Comparison of ENCODE assay signal across 11 cellular contexts in genomic region chr1:183569141-183569540, GRCh38. TPM values are rescaled to one million over a fixed set of nuclear protein-coding genes. Genes with fewer than 3 reads are reported as not detected.
DNase-seq lines count a peak whose midpoint lies in the region; ATAC-seq lines count a peak whose summit lies in the region.
"Had no signal": no experiment of that assay in that cellular context is flagged by ENCODE, and none has a peak within 500 bp of the region (broad histone marks: within the 10 kb centered on the region; RNA-seq: fewer than 3 reads in every experiment).

No MANE protein-coding gene starts in this region.

- H3K27me3 ChIP-seq in mesendoderm (ENCODE audit: insufficient read depth, low read length, poor library complexity): no peaks in the 10 kb centered on the region

- WGBS in mesendoderm (ENCODE audit: extremely low coverage, insufficient coverage, low lambda C conversion rate): no CpG with 5 or more reads among the region's 4 CpGs

- no peak overlapping the region for H2BK5ac ChIP-seq in mesendoderm (ENCODE audit: low read length)

- H4K8ac ChIP-seq in mesendoderm (ENCODE audit: low read depth, low read length): no peak overlapping the region

- H3K4me3 Mint-ChIP-seq in activated T-helper 17 cell treated with anti-CD3 and anti-CD28 coated beads, Interleukin-2, amount 50 U/mL, for 72 hours: peak overlapping the region; percentile 46
- H3K4me3 Mint-ChIP-seq: central memory CD8-positive, alpha-beta T cell had no signal

- no peak overlapping the region for H3K56ac ChIP-seq in mesendoderm (ENCODE audit: low read length)

- no peak overlapping the region for H2BK120ac ChIP-seq in mesendoderm (ENCODE audit: low read depth, low read length)

- H3K9ac ChIP-seq in mesendoderm (ENCODE audit: low read length): no peak overlapping the region

- H3K9me3 Mint-ChIP-seq in activated T-helper 17 cell treated with anti-CD3 and anti-CD28 coated beads, Interleukin-2, amount 50 U/mL, for 72 hours: no peaks in the 10 kb centered on the region
- H3K9me3 Mint-ChIP-seq: central memory CD8-positive, alpha-beta T cell had no signal

- H4K5ac ChIP-seq in mesendoderm (ENCODE audit: low read length): no peak overlapping the region

- peak overlapping the region; percentile 82 for H3K27ac Mint-ChIP-seq in activated T-helper 17 cell treated with anti-CD3 and anti-CD28 coated beads, Interleukin-2, amount 50 U/mL, for 72 hours

- H3K27me3 Mint-ChIP-seq in activated T-helper 17 cell treated with anti-CD3 and anti-CD28 coated beads, Interleukin-2, amount 50 U/mL, for 72 hours: no peaks in the 10 kb centered on the region
- H3K27me3 Mint-ChIP-seq: central memory CD8-positive, alpha-beta T cell had no signal

- DNase-seq in DMS53 (lab: John Stamatoyannopoulos, UW): peak; percentile 29
- no peak for DNase-seq in DMS53 treated with DMSO at 0.1 percent for 48 hours (lab: John Stamatoyannopoulos, UW; ENCODE audit: unreplicated experiment)
- peak; percentile 20 for DNase-seq in H4 (ENCODE audit: low spot score)
- peak; percentile 74 for DNase-seq in mesendoderm
- no peak for DNase-seq in NAMALWA (ENCODE audit: low spot score)
- DNase-seq in putamen (ENCODE audit: low spot score): no peak
- DNase-seq: DMS79 treated with DMSO at 0.1 percent for 48 hours had no signal

- H2AK5ac ChIP-seq in mesendoderm (ENCODE audit: low read length): no peak overlapping the region

- no peaks in the 10 kb centered on the region for H3K79me1 ChIP-seq in mesendoderm (ENCODE audit: low read length)

- H3K4me3 ChIP-seq in mesendoderm (ENCODE audit: low read length): no peak overlapping the region

- H3K36me3 ChIP-seq in mesendoderm (ENCODE audit: control insufficient read depth, insufficient read depth, low read length): no peaks in the 10 kb centered on the region

- H3K4ac ChIP-seq in mesendoderm (ENCODE audit: low read depth, low read length): no peak overlapping the region

- no peaks in the 10 kb centered on the region for H3K79me2 ChIP-seq in mesendoderm (ENCODE audit: control insufficient read depth, insufficient read depth, low read length)

- no peak overlapping the region for H3K4me2 ChIP-seq in mesendoderm (ENCODE audit: low read length)

- peaks cover 18% of the 10 kb centered on the region for H3K4me1 Mint-ChIP-seq in activated T-helper 17 cell treated with anti-CD3 and anti-CD28 coated beads, Interleukin-2, amount 50 U/mL, for 72 hours

- H3K23ac ChIP-seq in mesendoderm (ENCODE audit: low read length): no peak overlapping the region

- H3K27ac ChIP-seq in mesendoderm (ENCODE audit: low read depth, low read length): no peak overlapping the region
- H3K27ac ChIP-seq: 22Rv1 had no signal

- peak; percentile 92 for ATAC-seq in activated T-helper 17 cell treated with anti-CD3 and anti-CD28 coated beads, Interleukin-2, amount 50 U/mL, for 72 hours (replicated peaks)
- no peak for ATAC-seq in HG03469 (IDR thresholded peaks at IDR 0.05; ENCODE audit: unreplicated experiment)

- H3K36me3 Mint-ChIP-seq in activated T-helper 17 cell treated with anti-CD3 and anti-CD28 coated beads, Interleukin-2, amount 50 U/mL, for 72 hours (ENCODE audit: low read depth): peaks cover 7% of the 10 kb centered on the region

- no peak overlapping the region for H3K18ac ChIP-seq in mesendoderm (ENCODE audit: low read length)

- no peak overlapping the region for H2BK15ac ChIP-seq in mesendoderm (replicated peaks; ENCODE audit: low read depth)

- H3K4me1 ChIP-seq in mesendoderm (ENCODE audit: control insufficient read depth, low read depth, low read length): no peaks in the 10 kb centered on the region

RNA-seq across cellular contexts. Expression of gene NCF2, which starts 21.1 kb away (rescaled TPM):
- total RNA-seq in H4 (2014; rRNA removed; shearing (Covaris generic)): 4.1 and 10.2 TPM in 2 replicates
- 10 to 100 TPM in 1 of 2 donors, 1 to 10 TPM in 1; 4.4 to 18.7 TPM for total RNA-seq in activated T-helper 17 cell treated with anti-CD3 and anti-CD28 coated beads, Interleukin-2, amount 50 U/mL, for 72 hours
- 0.15 TPM for polyA plus RNA-seq in mesendoderm (2013, experiment 1 of 2)
- polyA plus RNA-seq in mesendoderm (2013, experiment 2 of 2): 0.42 TPM

Comparison
In these comparisons a context has a peak if more than half of its experiments do, and no peak if none do; other contexts are left out.
1. DNase-seq: peak in DMS53 (single experiment), H4 (single experiment) and mesendoderm (single experiment); none in DMS53 treated with DMSO at 0.1 percent for 48 hours (single experiment), NAMALWA (single experiment) and putamen (single experiment).